In genomic region chr19:51252680-51253079, GRCh38 we compare ENCODE assay signal across 6 cellular contexts. TPM values are rescaled to one million over a fixed set of nuclear protein-coding genes. Genes with fewer than 3 reads are reported as not detected.
"Had no signal": no experiment of that assay in that cellular context is flagged by ENCODE, and none has a peak within 500 bp of the region (broad histone marks: within the 10 kb centered on the region; RNA-seq: fewer than 3 reads in every experiment).

No MANE protein-coding gene starts in this region.

RNA-seq across cellular contexts. Expression of gene SIGLECL1, which starts 1.8 kb away (rescaled TPM):
- total RNA-seq: GM23248, H7, HepG2, HFFc6, HT1080 had no signal
- polyA plus RNA-seq: GM23248, HepG2, IgD-negative memory B cell had no signal

RNA-seq across cellular contexts. Expression of gene CD33, which starts 27.8 kb away (rescaled TPM):
- total RNA-seq: GM23248, HFFc6 had no signal
- polyA plus RNA-seq: HepG2 had no signal

RNA-seq across cellular contexts. Expression of gene IGLON5, which starts 58.8 kb away (rescaled TPM):
- total RNA-seq: GM23248, HFFc6, HT1080 had no signal
- polyA plus RNA-seq: GM23248, IgD-negative memory B cell had no signal
